In the genomic region with DNA sequence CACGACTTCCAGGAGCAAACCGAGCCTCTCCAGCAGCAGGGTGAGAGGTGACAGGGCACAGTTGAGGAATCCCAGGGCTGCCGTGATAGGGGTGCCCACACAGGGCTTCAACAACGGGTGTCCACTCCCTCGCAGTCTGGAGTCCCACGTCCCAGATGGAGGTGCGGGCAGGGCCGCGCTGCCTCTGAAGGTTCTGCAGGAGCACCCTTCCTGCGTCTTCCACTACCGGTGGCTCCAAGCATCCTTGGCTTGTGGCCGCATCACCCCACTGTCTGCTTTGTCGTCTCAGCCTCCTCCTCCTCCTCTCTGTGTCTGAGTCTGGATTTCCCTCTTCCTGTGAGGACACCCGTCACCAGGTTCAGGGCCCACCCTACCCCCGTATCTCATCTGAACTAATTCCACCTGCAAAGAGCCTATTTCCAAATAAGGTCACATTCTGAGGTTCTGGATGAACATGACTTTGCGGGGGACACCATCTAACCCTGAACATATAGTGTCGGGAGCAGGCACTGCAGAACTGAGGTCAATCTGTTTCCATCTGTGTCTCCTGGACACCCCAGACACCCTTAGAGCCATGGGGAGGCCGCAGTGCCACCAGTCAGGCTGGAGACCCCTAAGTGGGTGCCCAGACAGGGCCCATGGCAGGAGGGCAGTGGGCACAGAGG, we compare ENCODE assay signal across 6 cellular contexts.
A peak's percentile ranks its signal among the peaks of the same experiment; 100 is the strongest.
DNase-seq lines count a peak whose midpoint lies in the region; ATAC-seq, FAIRE-seq and TF ChIP-seq lines count a peak whose summit lies in the region.
"Not testable (repeated sequence)": the region's sequence is repeated elsewhere in the genome, so short reads cannot be mapped to it uniquely, and the experiment has no call there.

No MANE protein-coding gene starts in this region.

- intact Hi-C loops in K562 (cut with micrococcal nuclease); right lobe of liver (cut with DNase I); sigmoid colon (cut with DNase I): not testable (repeated sequence)

- in situ Hi-C loops in K562 (cut with MboI): not testable (repeated sequence)

- not testable (repeated sequence) for H3K4me3 ChIP-seq in K562; right lobe of liver; osteoblast (ENCODE audit: insufficient read depth, low read length); sigmoid colon

- TF ChIP-seq EP300 in K562 (IDR thresholded peaks at IDR 0.05; ENCODE audit: low read length); sigmoid colon (IDR thresholded peaks at IDR 0.05): not testable (repeated sequence)

- H3K27me3 Mint-ChIP-seq in type B pancreatic cell: not testable (repeated sequence)

- not testable (repeated sequence) for H2AFZ ChIP-seq in K562 (ENCODE audit: low read depth, low read length); osteoblast (ENCODE audit: low read length)

- not testable (repeated sequence) for H3K27me3 ChIP-seq in K562 (ENCODE audit: control insufficient read depth in 2 of 2, insufficient read depth in 2 of 2, low read length in 2 of 2); right lobe of liver; osteoblast (ENCODE audit: insufficient read depth, low read length); sigmoid colon

- not testable (repeated sequence) for H3K27ac ChIP-seq in K562 (ENCODE audit: extremely low read depth, low read depth, low read length); right lobe of liver; osteoblast (ENCODE audit: low read depth, low read length); sigmoid colon

- H4K20me1 ChIP-seq in K562 (replicated peaks; ENCODE audit: control insufficient read depth, insufficient read depth, low read length); osteoblast (ENCODE audit: insufficient read depth, low read length): not testable (repeated sequence)

- not testable (repeated sequence) for H3K4me1 ChIP-seq in K562 (replicated peaks in 1 of 2; ENCODE audit: control insufficient read depth in 2 of 2, insufficient read depth in 2 of 2, low read length in 2 of 2); right lobe of liver; osteoblast (ENCODE audit: insufficient read depth, low read length); sigmoid colon

- not testable (repeated sequence) for H3K4me1 Mint-ChIP-seq in type B pancreatic cell (ENCODE audit: unreplicated experiment)

- H3K79me2 ChIP-seq in K562 (ENCODE audit: control insufficient read depth, insufficient read depth, low read length); osteoblast (ENCODE audit: insufficient read depth, low read length): not testable (repeated sequence)

- not testable (repeated sequence) for BruUV-seq in K562 (replicated peaks; lab: Mats Ljungman, UMichigan)

- not testable (repeated sequence) for H3K4me2 ChIP-seq in K562 (ENCODE audit: insufficient read depth, low read length); osteoblast (ENCODE audit: insufficient read depth, low read length)

- not testable (repeated sequence) for H3K9me1 ChIP-seq in K562 (ENCODE audit: control insufficient read depth, insufficient read depth, low read length)

- CTCF ChIA-PET in K562 (lab: Yijun Ruan, JAX; ENCODE audit: low intra/inter-chr PET ratio): not testable (repeated sequence)

- not testable (repeated sequence) for H3K9me3 Mint-ChIP-seq in type B pancreatic cell

- not testable (repeated sequence) for TF ChIP-seq CTCF in K562 (IDR thresholded peaks at IDR 0.05 in 2 of 3, conservative IDR thresholded peaks at IDR 0.05 in 1 of 3; ENCODE audit: insufficient read depth in 2 of 3, low read depth in 1 of 3, low read length in 3 of 3); right lobe of liver (IDR thresholded peaks at IDR 0.05); osteoblast (IDR thresholded peaks at IDR 0.05; ENCODE audit: extremely low read depth, low read depth, low read length); sigmoid colon (IDR thresholded peaks at IDR 0.05); type B pancreatic cell (conservative IDR thresholded peaks at IDR 0.05)

- not testable (repeated sequence) for FAIRE-seq in K562 (lab: Jason Lieb, UNC)

- 53% methylated on average over 2 of the region's 18 CpGs for WGBS in K562 (ENCODE audit: insufficient coverage, low coverage, missing lambda C conversion rate)
- 49% methylated on average over 2 of the region's 18 CpGs for WGBS in right lobe of liver (ENCODE audit: insufficient coverage, low coverage, low lambda C conversion rate, missing lambda C conversion rate)
- 88% methylated on average over 18 of the region's 18 CpGs for WGBS in sigmoid colon, 2 donors

- H3K36me3 Mint-ChIP-seq in type B pancreatic cell: not testable (repeated sequence)

- H3K27ac Mint-ChIP-seq in type B pancreatic cell: not testable (repeated sequence)

- POLR2A ChIA-PET in K562 (lab: Yijun Ruan, JAX): not testable (repeated sequence)

- H3K9me3 ChIP-seq in K562 (replicated peaks; ENCODE audit: control insufficient read depth, insufficient read depth, low read depth, low read length); right lobe of liver; osteoblast (ENCODE audit: low read depth, low read length); sigmoid colon: not testable (repeated sequence)

- H3K4me3 Mint-ChIP-seq in type B pancreatic cell: not testable (repeated sequence)

- not testable (repeated sequence) for H3K36me3 ChIP-seq in K562 (ENCODE audit: control insufficient read depth, insufficient read depth, low read length); right lobe of liver; osteoblast (ENCODE audit: insufficient read depth, low read length); sigmoid colon

- TF ChIP-seq RAD21 in K562 (CRISPR knock-in tag; conservative IDR thresholded peaks at IDR 0.05 in 1 of 2, IDR thresholded peaks at IDR 0.05 in 1 of 2): not testable (repeated sequence)

- H3K9ac ChIP-seq in K562 (ENCODE audit: insufficient read depth in 1 of 2, low read depth in 2 of 2, low read length in 2 of 2): not testable (repeated sequence)

- not testable (repeated sequence) for ATAC-seq in K562, right lobe of liver

- not testable (repeated sequence) for TF ChIP-seq POLR2A in K562 (conservative IDR thresholded peaks at IDR 0.05); right lobe of liver (IDR thresholded peaks at IDR 0.05); sigmoid colon (IDR thresholded peaks at IDR 0.05)

- DNase-seq in K562 (ENCODE audit: extremely low read depth in 1 of 4, low spot score in 3 of 4): not testable (repeated sequence)
- DNase-seq in right lobe of liver (peak in 2 of 3 donors; percentile 26 to 49), mesenteric fat pad (ENCODE audit: low spot score) (peak; percentile 82), osteoblast (ENCODE audit: insufficient read length, low spot score, missing footprints) (peak; percentile 84), sigmoid colon (peak; percentile 48), type B pancreatic cell (ENCODE audit: extremely low spot score, unreplicated experiment) (peak; percentile 51)

TF ChIP-seq in K562, 482 proteins besides CTCF, POLR2A, EP300 and RAD21:
- TF ChIP-seq POLR2G (IDR thresholded peaks at IDR 0.05; ENCODE audit: low read depth, low read length): 0 out of 2 replicates have a peak, but pooled peaks have one; percentile 21
